Comparison of ENCODE assay signal across 7 cellular contexts in the genomic region with DNA sequence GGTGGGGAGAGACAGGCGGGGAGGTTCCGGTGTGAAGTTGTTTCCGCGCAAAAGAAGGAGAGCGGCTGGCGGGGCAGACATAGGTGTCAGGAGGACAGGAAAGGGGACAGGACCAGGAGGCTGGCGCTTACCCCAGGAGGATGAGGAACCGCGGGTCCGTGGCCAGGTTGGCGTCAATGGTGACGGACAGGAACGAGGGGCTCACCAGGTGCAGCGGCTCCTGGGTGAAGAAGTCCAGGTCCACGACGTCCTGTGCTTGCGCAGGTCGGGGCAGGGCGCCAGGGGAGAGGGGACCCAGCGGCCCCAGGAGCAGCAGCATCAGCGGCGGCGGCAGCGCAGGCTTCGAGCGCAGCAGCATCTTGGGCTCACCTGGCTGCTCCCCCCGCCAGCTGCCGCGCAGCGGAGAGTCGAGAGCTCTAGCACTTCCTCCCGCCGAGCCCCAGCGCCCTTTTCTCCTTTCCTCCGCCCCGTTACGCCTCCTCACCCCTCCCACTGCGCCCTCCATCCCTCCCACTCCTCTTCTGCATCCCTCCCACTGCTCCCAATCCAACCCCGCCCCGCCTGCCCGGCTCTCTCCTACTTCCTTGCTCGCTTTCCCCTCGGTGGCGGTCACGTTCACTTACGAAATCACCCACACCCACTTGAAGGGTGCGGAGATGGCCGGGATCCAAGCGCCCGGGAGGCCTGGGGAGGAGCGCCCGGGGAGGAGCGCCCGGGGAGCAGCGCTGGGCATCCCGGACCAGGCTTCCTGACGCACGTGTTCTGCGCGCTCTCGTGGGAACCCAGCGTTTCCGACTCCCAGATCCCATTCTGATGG. TPM values are rescaled to one million over a fixed set of nuclear protein-coding genes. Genes with fewer than 3 reads are reported as not detected.
DNase-seq lines count a peak whose midpoint lies in the region; ATAC-seq and TF ChIP-seq lines count a peak whose summit lies in the region.

A gene (minus strand): TSS at position 424 of the 817 bp plus-strand sequence. CDS start 66 bp downstream, at position 358.

- no peaks in the 10 kb centered on the region for H3K36me3 Mint-ChIP-seq in activated B cell treated with CpG ODN at 0.5 μM for 24 hours (ENCODE audit: low read depth)

- H3K27ac Mint-ChIP-seq in activated B cell treated with CpG ODN at 0.5 μM for 24 hours = peak within 1 kb of the TSS; percentile 59

- POLR2A ChIA-PET in activated B cell treated with CpG ODN at 0.5 μM for 24 hours (lab: Charles Lee) = interaction anchor here (0.7 kb wide), 1 partner anchor 961 kb away, joined by 3 read pairs; a partner anchor contains a TSS

- H3K4me1 Mint-ChIP-seq in activated B cell treated with CpG ODN at 0.5 μM for 24 hours = peaks cover 8% of the 10 kb centered on the region

- peaks cover 4% of the 10 kb centered on the region for H3K9me3 Mint-ChIP-seq in activated B cell treated with CpG ODN at 0.5 μM for 24 hours

- no peaks in the 10 kb centered on the region for H3K27me3 Mint-ChIP-seq in activated B cell treated with CpG ODN at 0.5 μM for 24 hours

- H3K4me3 Mint-ChIP-seq in activated B cell treated with CpG ODN at 0.5 μM for 24 hours = peak within 1 kb of the TSS; percentile 83

- DNase-seq in NCI-H2107 (lab: John Stamatoyannopoulos, UW) (peak; percentile 22), activated B cell treated with CpG ODN at 0.5 μM for 24 hours (peak; percentile 58), left colon (peak; percentile 95 to 97)
- DNase-seq in central memory CD4-positive, alpha-beta T cell = peak; percentile 62
- DNase-seq in stimulated activated CD4-positive, alpha-beta T cell treated with anti-CD3 and anti-CD28 coated beads, Interleukin-1b, Interleukin-23, amount 100 ng/mL, for 48 hours = peak; percentile 61

- CTCF ChIA-PET in activated B cell treated with CpG ODN at 0.5 μM for 24 hours (lab: Charles Lee) = no interaction called here

- TF ChIP-seq CTCF in activated B cell treated with CpG ODN at 0.5 μM for 24 hours (IDR thresholded peaks at IDR 0.05) = no peak

- ATAC-seq in GM18519 (IDR thresholded peaks at IDR 0.05; ENCODE audit: low FRiP score, unreplicated experiment) (peak; percentile 75), HG03039 (IDR thresholded peaks at IDR 0.05; ENCODE audit: unreplicated experiment) (peak; percentile 64), activated B cell treated with CpG ODN at 0.5 μM for 24 hours (ENCODE audit: low read depth) (peak; percentile 94), left colon (peak; percentile 98)

- intact Hi-C loops in activated B cell treated with CpG ODN at 0.5 μM for 24 hours (cut with micrococcal nuclease) = loop anchor here (1.0 to 2.0 kb wide), 2 partner anchors 50 to 324 kb away; a partner anchor contains a TSS
- intact Hi-C loops in left colon (cut with DNase I, micrococcal nuclease) = no loop called here

RNA-seq across cellular contexts. Expression of the gene that starts here (rescaled TPM):
- 1.5 TPM in 2 replicates for total RNA-seq in activated B cell treated with CpG ODN at 0.5 μM for 24 hours
- 10 to 100 TPM; 13.3 to 23.8 TPM for total RNA-seq in left colon

Comparison
In these comparisons a context has a peak if more than half of its experiments do, and no peak if none do; other contexts are left out.
1. Peak in every context shown above with its lines: DNase-seq and ATAC-seq.
2. DNase-seq: peak in every context shown above with its lines; median percentile 96 in left colon; 62 in central memory CD4-positive, alpha-beta T cell; 61 in stimulated activated CD4-positive, alpha-beta T cell treated with anti-CD3 and anti-CD28 coated beads, Interleukin-1b, Interleukin-23, amount 100 ng/mL, for 48 hours; 58 in activated B cell treated with CpG ODN at 0.5 μM for 24 hours; 22 in NCI-H2107.